24 cellular contexts compared by ENCODE assay signal in the genomic region with DNA sequence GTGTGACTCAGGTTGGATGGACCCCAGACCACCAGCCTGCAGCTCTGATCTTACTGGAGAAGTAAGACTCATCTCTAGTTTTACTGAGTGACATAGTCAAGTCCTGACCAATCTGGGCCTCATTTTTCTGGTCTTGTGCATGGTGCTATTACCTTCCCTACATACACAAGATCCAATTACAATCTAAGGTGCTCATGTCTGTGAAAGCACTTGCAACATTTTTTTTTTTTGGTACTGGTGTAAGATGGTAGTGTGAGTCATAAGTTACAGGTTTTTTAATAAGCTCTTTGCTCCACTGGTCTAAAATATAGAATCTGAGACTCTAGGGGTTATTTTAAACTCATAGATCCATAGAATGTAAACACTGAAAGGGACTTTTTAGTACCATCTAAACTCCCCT.
"Had no signal": no experiment of that assay in that cellular context is flagged by ENCODE, and none has a peak within 500 bp of the region (broad histone marks: within the 10 kb centered on the region; RNA-seq: fewer than 3 reads in every experiment).

No MANE protein-coding gene starts in this region.

- H3K4me3 Mint-ChIP-seq: activated B cell treated with CpG ODN at 0.5 μM for 24 hours; activated CD4-positive, alpha-beta memory T cell treated with anti-CD3 and anti-CD28 coated beads for 36 hours; activated CD4-positive, alpha-beta T cell treated with anti-CD3 and anti-CD28 coated beads, Interleukin-2, amount 10 ng/mL, durations not matched to agents 7 days and 5 days; activated naive CD8-positive, alpha-beta T cell treated with anti-CD3 and anti-CD28 coated beads, Interleukin-2, amount 50 U/mL, for 24 hours; activated T-cell treated with anti-CD3 and anti-CD28 coated beads, Interleukin-2, amount 50 U/mL, for 4 hours; brain had no signal

- H3K27ac Mint-ChIP-seq: activated B cell treated with CpG ODN at 0.5 μM for 24 hours; activated CD4-positive, alpha-beta memory T cell treated with anti-CD3 and anti-CD28 coated beads for 36 hours; activated CD4-positive, alpha-beta T cell treated with anti-CD3 and anti-CD28 coated beads, Interleukin-2, amount 10 ng/mL, durations not matched to agents 7 days and 5 days; activated naive CD4-positive, alpha-beta T cell treated with anti-CD3 and anti-CD28 coated beads, Interleukin-2, amount 50 U/mL, for 72 hours; activated naive CD8-positive, alpha-beta T cell treated with anti-CD3 and anti-CD28 coated beads, Interleukin-2, amount 50 U/mL, for 24 hours; brain had no signal

- H3K27ac ChIP-seq: ascending aorta, KMS-11 had no signal

- H3K36me3 Mint-ChIP-seq: activated CD4-positive, alpha-beta memory T cell treated with anti-CD3 and anti-CD28 coated beads for 36 hours; activated naive CD4-positive, alpha-beta T cell treated with anti-CD3 and anti-CD28 coated beads, Interleukin-2, amount 50 U/mL, for 72 hours; brain had no signal

- DNase-seq: activated B cell treated with CpG ODN at 0.5 μM for 24 hours; activated CD4-positive, alpha-beta memory T cell treated with anti-CD3 and anti-CD28 coated beads for 36 hours; activated CD4-positive, alpha-beta T cell treated with anti-CD3 and anti-CD28 coated beads for 1 hour; activated CD4-positive, alpha-beta T cell treated with anti-CD3 and anti-CD28 coated beads, Interleukin-2, amount 10 ng/mL, durations not matched to agents 7 days and 5 days; activated CD8-positive, alpha-beta memory T cell treated with anti-CD3 and anti-CD28 coated beads for 24 hours; activated effector memory CD4-positive, alpha-beta T cell treated with anti-CD3 and anti-CD28 coated beads, Interleukin-2, amount 50 U/mL, for 16 hours; activated naive CD4-positive, alpha-beta T cell treated with Interleukin-2 at 50 U/mL for 16 hours; activated naive CD8-positive, alpha-beta T cell treated with anti-CD3 and anti-CD28 coated beads, Interleukin-2, amount 50 U/mL, for 24 hours; activated T-cell treated with anti-CD3 and anti-CD28 coated beads, Interleukin-2, amount 50 U/mL, for 4 hours; amniotic stem cell; cerebellar nuclear complex; MG63; MV-4-11; NCI-H1092 treated with DMSO at 0.1 percent for 48 hours; NCI-H1417 treated with DMSO at 0.1 percent for 48 hours; NCI-H1694; NCI-H524; SIG-M5; T-helper 2 cell; T1000 had no signal

- H3K27me3 Mint-ChIP-seq: activated B cell treated with CpG ODN at 0.5 μM for 24 hours; activated CD4-positive, alpha-beta memory T cell treated with anti-CD3 and anti-CD28 coated beads for 36 hours; activated CD4-positive, alpha-beta T cell treated with anti-CD3 and anti-CD28 coated beads, Interleukin-2, amount 10 ng/mL, durations not matched to agents 7 days and 5 days; brain had no signal

- H3K4me2 ChIP-seq: KMS-11 had no signal

- H3K4me3 ChIP-seq: ascending aorta, MG63 had no signal

- H3K27me3 ChIP-seq: ascending aorta, MG63 had no signal

- H3K9me3 ChIP-seq: ascending aorta, MG63 had no signal

- H3K4me1 ChIP-seq: ascending aorta had no signal

- H3K9me3 Mint-ChIP-seq: activated B cell treated with CpG ODN at 0.5 μM for 24 hours; activated CD4-positive, alpha-beta memory T cell treated with anti-CD3 and anti-CD28 coated beads for 36 hours; activated CD4-positive, alpha-beta T cell treated with anti-CD3 and anti-CD28 coated beads, Interleukin-2, amount 10 ng/mL, durations not matched to agents 7 days and 5 days; activated naive CD8-positive, alpha-beta T cell treated with anti-CD3 and anti-CD28 coated beads, Interleukin-2, amount 50 U/mL, for 24 hours; activated T-cell treated with anti-CD3 and anti-CD28 coated beads, Interleukin-2, amount 50 U/mL, for 4 hours; brain had no signal

- ATAC-seq: activated naive CD4-positive, alpha-beta T cell treated with anti-CD3 and anti-CD28 coated beads, Interleukin-2, amount 50 U/mL, for 72 hours; activated naive CD8-positive, alpha-beta T cell treated with anti-CD3 and anti-CD28 coated beads, Interleukin-2, amount 50 U/mL, for 24 hours; activated T-cell treated with anti-CD3 and anti-CD28 coated beads, Interleukin-2, amount 50 U/mL, for 4 hours had no signal

- H3K36me3 ChIP-seq: ascending aorta, MG63 had no signal

- H3K9ac ChIP-seq: KMS-11 had no signal

- H3K4me1 Mint-ChIP-seq: activated B cell treated with CpG ODN at 0.5 μM for 24 hours; activated CD4-positive, alpha-beta T cell treated with anti-CD3 and anti-CD28 coated beads, Interleukin-2, amount 10 ng/mL, durations not matched to agents 7 days and 5 days; activated naive CD8-positive, alpha-beta T cell treated with anti-CD3 and anti-CD28 coated beads, Interleukin-2, amount 50 U/mL, for 24 hours; brain had no signal
